In genomic region chr10:70809726-70810125, GRCh38 we compare ENCODE assay signal across 22 cellular contexts. TPM values are rescaled to one million over a fixed set of nuclear protein-coding genes. Genes with fewer than 3 reads are reported as not detected.
DNase-seq lines count a peak whose midpoint lies in the region; ATAC-seq, FAIRE-seq and TF ChIP-seq lines count a peak whose summit lies in the region.
"Had no signal": no experiment of that assay in that cellular context is flagged by ENCODE, and none has a peak within 500 bp of the region (broad histone marks: within the 10 kb centered on the region; RNA-seq: fewer than 3 reads in every experiment).

No MANE protein-coding gene starts in this region.

- no peaks in the 10 kb centered on the region for H3K9me3 ChIP-seq in astrocyte (ENCODE audit: insufficient read depth, low read depth, low read length)

- H3K4me1 ChIP-seq in astrocyte (ENCODE audit: insufficient read depth, low read length), result peaks cover 4% of the 10 kb centered on the region
- peaks cover 2% of the 10 kb centered on the region for H3K4me1 ChIP-seq in mesendoderm (ENCODE audit: control insufficient read depth, low read depth, low read length)

- no peak overlapping the region for H4K5ac ChIP-seq in mesendoderm (ENCODE audit: low read length)

- no peaks in the 10 kb centered on the region for H4K20me1 ChIP-seq in astrocyte (ENCODE audit: insufficient read depth, low read length)

- H3K18ac ChIP-seq in mesendoderm (ENCODE audit: low read length), result peak overlapping the region; percentile 9

- H3K9ac ChIP-seq in astrocyte (ENCODE audit: low read length) (no peak overlapping the region), mesendoderm (ENCODE audit: low read length) (no peak overlapping the region)

- H3K4me3 ChIP-seq in astrocyte (ENCODE audit: insufficient read depth, low read depth, low read length) (no peak overlapping the region), mesendoderm (ENCODE audit: low read length) (no peak overlapping the region)
- H3K4me3 ChIP-seq: GM12878 had no signal

- H3K27me3 ChIP-seq in astrocyte (ENCODE audit: insufficient read depth, low read length) (no peaks in the 10 kb centered on the region), mesendoderm (ENCODE audit: insufficient read depth, low read length, poor library complexity) (no peaks in the 10 kb centered on the region)

- no peak overlapping the region for H2AK5ac ChIP-seq in mesendoderm (ENCODE audit: low read length)

- no peak overlapping the region for H2BK15ac ChIP-seq in mesendoderm (replicated peaks; ENCODE audit: low read depth)

- no peak overlapping the region for H3K27ac Mint-ChIP-seq in astrocyte (ENCODE audit: unreplicated experiment)
- H3K27ac Mint-ChIP-seq: CD4-positive, CD25-positive, alpha-beta regulatory T cell had no signal

- no peak overlapping the region for H3K4me3 Mint-ChIP-seq in astrocyte (ENCODE audit: unreplicated experiment)
- H3K4me3 Mint-ChIP-seq: CD4-positive, CD25-positive, alpha-beta regulatory T cell had no signal

- no peak overlapping the region for H4K8ac ChIP-seq in mesendoderm (ENCODE audit: low read depth, low read length)

- H3K27ac ChIP-seq in astrocyte (ENCODE audit: low read depth, low read length) (no peak overlapping the region), mesendoderm (ENCODE audit: low read depth, low read length) (peak overlapping the region; percentile 19)
- H3K27ac ChIP-seq: RWPE1 had no signal

- H3K4ac ChIP-seq in mesendoderm (ENCODE audit: low read depth, low read length), result no peak overlapping the region

- peak overlapping the region; percentile 20 for H3K56ac ChIP-seq in mesendoderm (ENCODE audit: low read length)

- no peak for TF ChIP-seq CTCF in astrocyte (IDR thresholded peaks at IDR 0.05; ENCODE audit: insufficient read depth, low read depth, low read length)

- no peak for ATAC-seq in HG02678 (IDR thresholded peaks at IDR 0.05; ENCODE audit: unreplicated experiment)
- ATAC-seq: GM12878, SK-N-SH treated with all-trans-retinoic acid at 6 μM for 48 hours had no signal

- H3K4me2 ChIP-seq in astrocyte (ENCODE audit: low read length) (no peak overlapping the region), mesendoderm (ENCODE audit: low read length) (no peak overlapping the region)

- H3K36me3 ChIP-seq in astrocyte (ENCODE audit: insufficient read depth, low read length) (no peaks in the 10 kb centered on the region), mesendoderm (ENCODE audit: control insufficient read depth, insufficient read depth, low read length) (no peaks in the 10 kb centered on the region)

- no peak overlapping the region for H2BK5ac ChIP-seq in mesendoderm (ENCODE audit: low read length)

- FAIRE-seq in astrocyte (lab: Jason Lieb, UNC), result no peak
- FAIRE-seq: GM12878, HepG2 had no signal

- no peaks in the 10 kb centered on the region for H3K9me3 Mint-ChIP-seq in astrocyte (ENCODE audit: unreplicated experiment)

- H3K36me3 Mint-ChIP-seq in astrocyte (ENCODE audit: low read depth, unreplicated experiment), result peaks cover 4% of the 10 kb centered on the region
- H3K36me3 Mint-ChIP-seq: CD4-positive, CD25-positive, alpha-beta regulatory T cell had no signal

- DNase-seq in ELF-1 (ENCODE audit: low read depth, low spot score), result peak; percentile 54
- DNase-seq in astrocyte (ENCODE audit: low read depth), result peak; percentile 32
- DNase-seq in mesendoderm, result peak; percentile 94
- DNase-seq in NK-92 treated with Interleukin-12 subunit alpha and Interleukin-12 subunit beta, amount 100 ng/mL, for 24 hours (lab: John Stamatoyannopoulos, UW), result no peak
- no peak for DNase-seq in NCI-H1694 treated with DMSO at 0.1 percent for 48 hours (lab: John Stamatoyannopoulos, UW)
- DNase-seq in activated CD8-positive, alpha-beta memory T cell treated with anti-CD3 and anti-CD28 coated beads, Interleukin-2, amount 50 U/mL, for 48 hours, result no peak
- DNase-seq: AML-193; CD4-positive, CD25-positive, alpha-beta regulatory T cell; COR-L47; DMS 273 treated with DMSO at 0.1 percent for 48 hours; GOT3; KBM-7; NCI-H187; NCI-H2107; NCI-H510A; NCI-H748 treated with DMSO at 0.1 percent for 48 hours; SIG-M5 had no signal

- no peak overlapping the region for H2AFZ ChIP-seq in astrocyte (ENCODE audit: low read depth, low read length)

- no peaks in the 10 kb centered on the region for H3K79me2 ChIP-seq in astrocyte (ENCODE audit: insufficient read depth, low read length)
- H3K79me2 ChIP-seq in mesendoderm (ENCODE audit: control insufficient read depth, insufficient read depth, low read length), result no peaks in the 10 kb centered on the region

- H3K23ac ChIP-seq in mesendoderm (ENCODE audit: low read length), result no peak overlapping the region

- H3K79me1 ChIP-seq in mesendoderm (ENCODE audit: low read length), result no peaks in the 10 kb centered on the region

- H3K4me1 Mint-ChIP-seq in astrocyte (ENCODE audit: low read depth, unreplicated experiment), result peaks cover 23% of the 10 kb centered on the region

- no peak overlapping the region for H2BK120ac ChIP-seq in mesendoderm (ENCODE audit: low read depth, low read length)

- no CpG with 5 or more reads among the region's 2 CpGs for WGBS in mesendoderm (ENCODE audit: extremely low coverage, insufficient coverage, low lambda C conversion rate)

- peaks cover 3% of the 10 kb centered on the region for H3K27me3 Mint-ChIP-seq in astrocyte (ENCODE audit: low read depth, unreplicated experiment)

RNA-seq across cellular contexts. Expression of gene SGPL1, which starts 6.0 kb away (rescaled TPM):
- total RNA-seq in astrocyte, result 101 and 108 TPM in 2 replicates
- polyA plus RNA-seq in mesendoderm (2013, experiment 1 of 2), result 31.3 TPM
- 31.3 TPM for polyA plus RNA-seq in mesendoderm (2013, experiment 2 of 2)

RNA-seq across cellular contexts. Expression of gene TBATA, which starts 24.5 kb away (rescaled TPM):
- total RNA-seq in astrocyte, result not detected in 2 replicates
- polyA plus RNA-seq in mesendoderm (2013, experiment 1 of 2), result not detected
- polyA plus RNA-seq in mesendoderm (2013, experiment 2 of 2), result not detected
- total RNA-seq: CD4-positive, CD25-positive, alpha-beta regulatory T cell; GM12878; HepG2 had no signal
- polyA plus RNA-seq: CD4-positive, CD25-positive, alpha-beta regulatory T cell; GM12878; HepG2 had no signal

Comparison
In these comparisons a context has a peak if more than half of its experiments do, and no peak if none do; other contexts are left out.
1. DNase-seq: peak in ELF-1 (single experiment), astrocyte (single experiment) and mesendoderm (single experiment); none in NK-92 treated with Interleukin-12 subunit alpha and Interleukin-12 subunit beta, amount 100 ng/mL, for 24 hours (single experiment), NCI-H1694 treated with DMSO at 0.1 percent for 48 hours (single experiment) and activated CD8-positive, alpha-beta memory T cell treated with anti-CD3 and anti-CD28 coated beads, Interleukin-2, amount 50 U/mL, for 48 hours (single experiment).